ENCODE assay signal across 8 cellular contexts in genomic region chr12:69470189-69471094, GRCh38. TPM values are rescaled to one million over a fixed set of nuclear protein-coding genes. Genes with fewer than 3 reads are reported as not detected.
DNase-seq lines count a peak whose midpoint lies in the region; ATAC-seq and TF ChIP-seq lines count a peak whose summit lies in the region.

A gene with protein sequence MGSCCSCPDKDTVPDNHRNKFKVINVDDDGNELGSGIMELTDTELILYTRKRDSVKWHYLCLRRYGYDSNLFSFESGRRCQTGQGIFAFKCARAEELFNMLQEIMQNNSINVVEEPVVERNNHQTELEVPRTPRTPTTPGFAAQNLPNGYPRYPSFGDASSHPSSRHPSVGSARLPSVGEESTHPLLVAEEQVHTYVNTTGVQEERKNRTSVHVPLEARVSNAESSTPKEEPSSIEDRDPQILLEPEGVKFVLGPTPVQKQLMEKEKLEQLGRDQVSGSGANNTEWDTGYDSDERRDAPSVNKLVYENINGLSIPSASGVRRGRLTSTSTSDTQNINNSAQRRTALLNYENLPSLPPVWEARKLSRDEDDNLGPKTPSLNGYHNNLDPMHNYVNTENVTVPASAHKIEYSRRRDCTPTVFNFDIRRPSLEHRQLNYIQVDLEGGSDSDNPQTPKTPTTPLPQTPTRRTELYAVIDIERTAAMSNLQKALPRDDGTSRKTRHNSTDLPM (plus strand): TSS chr12:69470388. CDS start chr12:69569031, 98,643 bp downstream.

- H3K4me1 Mint-ChIP-seq in activated naive CD8-positive, alpha-beta T cell (ENCODE audit: low read depth) = peaks cover 48% of the 10 kb centered on the region

- WGBS in ovary, 3 donors = 0% methylated on average over 46 to 69 of the region's 69 CpGs
- WGBS in thyroid gland, 2 donors = 0 to 1% methylated on average over 20 to 40 of the region's 69 CpGs

- TF ChIP-seq CTCF in GM10266 (IDR thresholded peaks at IDR 0.05; ENCODE audit: control insufficient read depth, insufficient read depth, low read depth, missing control alignments) = peak; percentile 37
- TF ChIP-seq CTCF in ovary (IDR thresholded peaks at IDR 0.05) = no peak
- peak in 3 of 6 experiments; percentile 34 to 40 (median 36) for TF ChIP-seq CTCF in thyroid gland (IDR thresholded peaks at IDR 0.05)

- peak; percentile 98 for ATAC-seq in HG02588 (IDR thresholded peaks at IDR 0.05; ENCODE audit: unreplicated experiment)

- no peak for TF ChIP-seq EP300 in ovary (IDR thresholded peaks at IDR 0.05)

- peak within 1 kb of the TSS; percentile 98 for H3K4me3 Mint-ChIP-seq in activated naive CD8-positive, alpha-beta T cell

- peak; percentile 92 for DNase-seq in GM10266 (ENCODE audit: extremely low spot score)
- peak; percentile 76 for DNase-seq in NCI-H1048 (lab: John Stamatoyannopoulos, UW)
- peak; percentile 11 for DNase-seq in SKM-1 (lab: John Stamatoyannopoulos, UW; ENCODE audit: unreplicated experiment)
- DNase-seq in head of caudate nucleus = peak; percentile 90 to 99 (median 97)
- DNase-seq in ovary = peak; percentile 89 to 94 (median 92)
- peak; percentile 91 for DNase-seq in thyroid gland

- H3K4me3 ChIP-seq in ovary (peak within 1 kb of the TSS; percentile 100), thyroid gland (replicated peaks in 1 of 3) (peak within 1 kb of the TSS; percentile 71 to 95 (median 78))

- peak within 1 kb of the TSS; percentile 59 to 73 for H3K27ac ChIP-seq in ovary
- peak within 1 kb of the TSS; percentile 82 to 95 (median 82) for H3K27ac ChIP-seq in thyroid gland

- no peaks in the 10 kb centered on the region for H3K27me3 ChIP-seq in ovary
- H3K27me3 ChIP-seq in thyroid gland = no peaks in the 10 kb centered on the region

- TF ChIP-seq POLR2A in ovary (IDR thresholded peaks at IDR 0.05) (peak; percentile 81), thyroid gland (IDR thresholded peaks at IDR 0.05) (peak in 1 of 2 donors; percentile 80)

- no peaks in the 10 kb centered on the region for H3K9me3 Mint-ChIP-seq in activated naive CD8-positive, alpha-beta T cell (ENCODE audit: low read depth)

- H3K36me3 Mint-ChIP-seq in activated naive CD8-positive, alpha-beta T cell = no peaks in the 10 kb centered on the region

- H3K4me1 ChIP-seq in ovary (ENCODE audit: insufficient read depth) (peaks cover 13% of the 10 kb centered on the region), thyroid gland (peaks cover 20 to 47% of the 10 kb centered on the region in 2 donors)

- peak within 1 kb of the TSS; percentile 96 for H3K27ac Mint-ChIP-seq in activated naive CD8-positive, alpha-beta T cell

- no peaks in the 10 kb centered on the region for H3K9me3 ChIP-seq in ovary
- H3K9me3 ChIP-seq in thyroid gland = no peaks in the 10 kb centered on the region

- no peaks in the 10 kb centered on the region for H3K36me3 ChIP-seq in ovary
- no peaks in the 10 kb centered on the region for H3K36me3 ChIP-seq in thyroid gland

- H3K27me3 Mint-ChIP-seq in activated naive CD8-positive, alpha-beta T cell = no peaks in the 10 kb centered on the region

- intact Hi-C loops in head of caudate nucleus (cut with DNase I) = loop anchor here (5.0 kb wide), 1 partner anchor 102 kb away; no protein-coding TSS in a partner anchor
- intact Hi-C loops in ovary (cut with DNase I) = loop anchor here in 2 of 4 donors (10.0 kb wide), 2 partner anchors 54 to 94 kb away; no protein-coding TSS in a partner anchor
- intact Hi-C loops in thyroid gland (cut with DNase I) = loop anchor here (2.0 kb wide), 1 partner anchor 100 kb away; no protein-coding TSS in a partner anchor

RNA-seq across cellular contexts. Expression of the gene that starts here (rescaled TPM):
- total RNA-seq in ovary (10 to 100 TPM; 39.9 to 64.2 (median 45.7) TPM), thyroid gland (10 to 100 TPM; 52.0 to 79.0 (median 61.0) TPM)
- 10 to 100 TPM; 15.5 to 22.8 TPM for polyA plus RNA-seq in ovary

Comparison
In these comparisons a context has a peak if more than half of its experiments do, and no peak if none do; other contexts are left out.
1. Peak in every context shown above with its lines: DNase-seq, ATAC-seq, H3K4me3 ChIP-seq and H3K27ac ChIP-seq.
2. DNase-seq: peak in every context shown above with its lines; median percentile 97 in head of caudate nucleus; 92 in GM10266; 92 in ovary; 91 in thyroid gland; 76 in NCI-H1048; 11 in SKM-1.